Comparison of ENCODE assay signal across 9 cellular contexts in the genomic region with DNA sequence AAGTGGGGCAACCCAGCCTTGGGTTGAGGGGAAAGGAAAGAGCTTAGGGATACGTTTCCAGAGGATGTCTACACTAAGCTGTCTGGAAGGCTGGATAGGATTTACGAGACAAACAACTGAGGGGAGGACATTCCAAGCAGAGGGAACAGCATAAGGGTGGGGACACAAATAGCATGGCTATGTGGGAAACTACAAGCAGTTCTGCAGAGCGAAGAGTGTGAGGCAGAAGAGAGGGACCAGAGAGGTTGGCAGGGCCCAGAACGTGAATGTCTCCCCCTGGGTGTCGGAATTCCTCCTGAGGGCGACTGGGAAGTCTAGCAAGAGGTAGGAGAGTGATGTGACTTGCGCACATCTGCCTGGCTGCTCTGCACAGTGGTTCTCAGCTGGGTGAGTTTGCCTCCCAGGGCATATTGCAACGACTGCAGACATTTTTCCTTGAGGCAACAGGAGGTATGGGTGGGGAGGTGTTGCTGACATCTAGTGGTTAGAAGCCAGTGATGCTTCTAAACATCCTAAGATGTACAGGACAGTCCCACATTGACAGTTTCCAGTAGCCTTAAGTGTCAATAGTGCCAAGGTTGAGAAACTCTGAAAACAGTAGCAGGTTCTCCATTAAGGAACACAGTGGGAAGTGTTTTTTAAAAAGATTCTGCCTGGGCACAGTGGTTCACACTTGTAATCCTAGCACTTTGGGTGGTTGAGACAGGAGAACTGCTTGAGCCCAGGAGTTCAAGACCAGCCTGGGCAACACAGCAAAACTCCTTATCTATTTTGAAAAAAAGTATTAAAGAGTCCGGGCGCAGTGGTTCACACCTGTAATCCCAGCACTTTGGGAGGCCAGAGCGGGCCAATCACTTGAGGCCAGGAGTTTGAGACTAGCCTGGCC. TPM values are rescaled to one million over a fixed set of nuclear protein-coding genes. Genes with fewer than 3 reads are reported as not detected.
A peak's percentile ranks its signal among the peaks of the same experiment; 100 is the strongest.
DNase-seq lines count a peak whose midpoint lies in the region; ATAC-seq and TF ChIP-seq lines count a peak whose summit lies in the region.
"Had no signal": no experiment of that assay in that cellular context is flagged by ENCODE, and none has a peak within 500 bp of the region (broad histone marks: within the 10 kb centered on the region; RNA-seq: fewer than 3 reads in every experiment).

No MANE protein-coding gene starts in this region.

- peaks cover 0 to 12% of the 10 kb centered on the region in 2 donors for H3K36me3 ChIP-seq in ascending aorta

- no peak overlapping the region for H3K4me3 ChIP-seq in HL-60 (replicated peaks; ENCODE audit: insufficient read depth, low read length)
- H3K4me3 ChIP-seq in ascending aorta = no peak overlapping the region

- CTCF ChIA-PET in RWPE1 (lab: Yijun Ruan, JAX) = interaction anchor here (0.6 to 0.7 kb wide), 2 partner anchors 9 to 90 kb away, joined by 3 to 4 read pairs; partner anchors contain the start of genes NDUFA1 and RNF113A

- POLR2A ChIA-PET in RWPE1 (lab: Yijun Ruan, JAX; ENCODE audit: low non-redundant PET) = no interaction called here

- intact Hi-C loops in ascending aorta (cut with DNase I) = no loop called here

- peak; percentile 38 for TF ChIP-seq CTCF in HL-60 (IDR thresholded peaks at IDR 0.05; ENCODE audit: insufficient read depth, low read length)
- TF ChIP-seq CTCF in RWPE1 (conservative IDR thresholded peaks at IDR 0.05; ENCODE audit: low read depth) = peak; percentile 62
- TF ChIP-seq CTCF in ascending aorta (IDR thresholded peaks at IDR 0.05) = peak in 2 of 3 experiments; percentile 24 to 46

- peak; percentile 65 for DNase-seq in ELR (ENCODE audit: low read depth)
- peak; percentile 14 to 70 for DNase-seq in HL-60 (ENCODE audit: low read depth in 1 of 2, low spot score in 1 of 2)
- DNase-seq in RWPE1 (ENCODE audit: low spot score) = peak; percentile 50
- no peak for DNase-seq in ascending aorta (ENCODE audit: low spot score in 2 of 2)
- peak; percentile 47 for DNase-seq in iPS-NIHi7 (ENCODE audit: extremely low spot score)
- DNase-seq in stimulated activated naive CD8-positive, alpha-beta T cell treated with anti-CD3 and anti-CD28 coated beads, Interleukin-15, Interleukin-2, amounts not matched to agents 100 U/mL and 50 U/mL, for 24 hours = no peak

- no peaks in the 10 kb centered on the region for H3K9me3 ChIP-seq in ascending aorta

- H3K27ac ChIP-seq in HL-60 (replicated peaks) = no peak overlapping the region
- H3K27ac ChIP-seq in RWPE1 = no peak overlapping the region
- H3K27ac ChIP-seq in ascending aorta = no peak overlapping the region

- H3K27me3 ChIP-seq in HL-60 (ENCODE audit: insufficient read depth, poor library complexity, severe bottlenecking) (no peaks in the 10 kb centered on the region), ascending aorta (no peaks in the 10 kb centered on the region)

- ATAC-seq in GM19463 (IDR thresholded peaks at IDR 0.05; ENCODE audit: unreplicated experiment) = peak; percentile 80
- peak; percentile 90 for ATAC-seq in stimulated activated naive CD8-positive, alpha-beta T cell treated with anti-CD3 and anti-CD28 coated beads, Interleukin-15, Interleukin-2, amounts not matched to agents 100 U/mL and 50 U/mL, for 24 hours

- H3K4me1 ChIP-seq in ascending aorta = no peaks in the 10 kb centered on the region

RNA-seq across cellular contexts. Expression of gene NDUFA1, which starts 9.2 kb away (rescaled TPM):
- 24.5 TPM for total RNA-seq in ascending aorta

RNA-seq across cellular contexts. Expression of gene RNF113A, which starts 9.3 kb away (rescaled TPM):
- total RNA-seq in ascending aorta = 8.8 TPM

RNA-seq across cellular contexts. Expression of gene AKAP14, which starts 14.9 kb away (rescaled TPM):
- total RNA-seq in ascending aorta = not detected
- total RNA-seq: dermis microvascular lymphatic vessel endothelial cell, subcutaneous adipose tissue had no signal

RNA-seq across cellular contexts. Expression of gene UPF3B, which starts 28.0 kb away (rescaled TPM):
- total RNA-seq in ascending aorta = not detected

Comparison
In these comparisons a context has a peak if more than half of its experiments do, and no peak if none do; other contexts are left out.
1. DNase-seq: peak in ELR (single experiment), HL-60 (2 of 2), RWPE1 (single experiment) and iPS-NIHi7 (single experiment); none in ascending aorta (0 of 2) and stimulated activated naive CD8-positive, alpha-beta T cell treated with anti-CD3 and anti-CD28 coated beads, Interleukin-15, Interleukin-2, amounts not matched to agents 100 U/mL and 50 U/mL, for 24 hours (single experiment).
2. Peak in every context shown above with its lines, with median percentiles within 50 percentile points of each other: CTCF ChIP-seq.